Comparison of ENCODE assay signal across 15 cellular contexts in the genomic region with DNA sequence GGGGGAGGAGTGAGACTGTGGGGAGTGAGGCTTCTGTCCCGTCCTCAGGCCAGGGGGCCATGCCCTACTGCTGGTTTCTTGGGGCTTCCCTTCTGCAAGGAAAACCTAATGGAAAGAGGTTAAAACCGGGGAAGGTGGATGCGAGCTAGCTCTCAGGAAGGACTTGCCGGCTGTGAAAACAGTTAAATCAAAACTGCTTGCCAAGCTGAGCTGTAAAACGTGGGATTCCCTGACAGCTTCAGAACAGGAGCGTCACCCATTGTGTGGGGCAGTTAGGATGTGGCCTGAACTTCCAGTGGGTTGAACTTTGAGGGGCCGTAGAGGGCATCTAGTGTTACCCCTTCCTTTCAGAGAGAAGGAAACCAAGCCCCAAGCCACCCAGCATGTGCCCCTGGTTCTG. TPM values are rescaled to one million over a fixed set of nuclear protein-coding genes. Genes with fewer than 3 reads are reported as not detected.
DNase-seq lines count a peak whose midpoint lies in the region; ATAC-seq and TF ChIP-seq lines count a peak whose summit lies in the region.
"Had no signal": no experiment of that assay in that cellular context is flagged by ENCODE, and none has a peak within 500 bp of the region (broad histone marks: within the 10 kb centered on the region; RNA-seq: fewer than 3 reads in every experiment).

No MANE protein-coding gene starts in this region.

- H3K9me3 ChIP-seq in Caco-2 (no peaks in the 10 kb centered on the region), right lobe of liver (no peaks in the 10 kb centered on the region), spleen (no peaks in the 10 kb centered on the region), ovary (no peaks in the 10 kb centered on the region)
- H3K9me3 ChIP-seq: ascending aorta had no signal

- DNase-seq in Caco-2 (no peak), right lobe of liver (no peak), spleen (peak; percentile 37), ovary (no peak), NCI-H345 (lab: John Stamatoyannopoulos, UW) (no peak)
- DNase-seq: activated CD8-positive, alpha-beta memory T cell treated with anti-CD3 and anti-CD28 coated beads, Interleukin-2, amount 50 U/mL, for 48 hours; NCI-H1105; NCI-H526; stimulated activated CD4-positive, alpha-beta T cell treated with anti-CD3 and anti-CD28 coated beads, Interleukin-2, amount 100 ng/mL, for 24 hours; stimulated activated naive CD4-positive, alpha-beta T cell treated with Interleukin-2 at 50 U/mL for 16 hours had no signal

- H3K27me3 Mint-ChIP-seq in Caco-2 (ENCODE audit: insufficient read depth, unreplicated experiment), result no peaks in the 10 kb centered on the region
- no peaks in the 10 kb centered on the region for H3K27me3 Mint-ChIP-seq in activated T-helper 17 cell treated with anti-CD3 and anti-CD28 coated beads, Interleukin-2, amount 50 U/mL, for 72 hours
- H3K27me3 Mint-ChIP-seq: IgD-negative memory B cell had no signal

- TF ChIP-seq POLR2A in right lobe of liver (IDR thresholded peaks at IDR 0.05), result no peak
- no peak for TF ChIP-seq POLR2A in spleen (IDR thresholded peaks at IDR 0.05)
- no peak for TF ChIP-seq POLR2A in ovary (IDR thresholded peaks at IDR 0.05)

- H3K4me3 Mint-ChIP-seq in Caco-2 (ENCODE audit: unreplicated experiment), result no peak overlapping the region
- peak overlapping the region; percentile 56 for H3K4me3 Mint-ChIP-seq in activated T-helper 17 cell treated with anti-CD3 and anti-CD28 coated beads, Interleukin-2, amount 50 U/mL, for 72 hours
- H3K4me3 Mint-ChIP-seq: IgD-negative memory B cell had no signal

- no peaks in the 10 kb centered on the region for H3K9me3 Mint-ChIP-seq in Caco-2 (ENCODE audit: unreplicated experiment)
- no peaks in the 10 kb centered on the region for H3K9me3 Mint-ChIP-seq in activated T-helper 17 cell treated with anti-CD3 and anti-CD28 coated beads, Interleukin-2, amount 50 U/mL, for 72 hours
- H3K9me3 Mint-ChIP-seq: IgD-negative memory B cell had no signal

- H3K27me3 ChIP-seq in Caco-2 (replicated peaks; ENCODE audit: control insufficient read depth, insufficient read depth, low read length) (no peaks in the 10 kb centered on the region), right lobe of liver (no peaks in the 10 kb centered on the region), spleen (replicated peaks in 1 of 7) (no peaks in the 10 kb centered on the region), ovary (no peaks in the 10 kb centered on the region)
- H3K27me3 ChIP-seq: ascending aorta had no signal

- H3K27ac Mint-ChIP-seq in Caco-2 (ENCODE audit: unreplicated experiment), result peak overlapping the region; percentile 26
- H3K27ac Mint-ChIP-seq in activated T-helper 17 cell treated with anti-CD3 and anti-CD28 coated beads, Interleukin-2, amount 50 U/mL, for 72 hours, result peak overlapping the region; percentile 86

- TF ChIP-seq CTCF in Caco-2 (IDR thresholded peaks at IDR 0.05; ENCODE audit: insufficient read depth in 1 of 2, low read depth in 1 of 2, low read length in 1 of 2, severe bottlenecking in 1 of 2, unreplicated experiment in 1 of 2) (no peak), right lobe of liver (IDR thresholded peaks at IDR 0.05) (no peak), spleen (IDR thresholded peaks at IDR 0.05 in 8 of 11, conservative IDR thresholded peaks at IDR 0.05 in 3 of 11) (no peak), ovary (IDR thresholded peaks at IDR 0.05) (no peak)

- WGBS in right lobe of liver (ENCODE audit: insufficient coverage, low coverage, low lambda C conversion rate, missing lambda C conversion rate), result 49% methylated on average over 5 of the region's 7 CpGs
- 56 to 77% (median 63%) methylated on average over 7 of the region's 7 CpGs for WGBS in spleen, 5 donors
- 74 to 87% (median 86%) methylated on average over 7 of the region's 7 CpGs for WGBS in ovary, 3 donors

- POLR2A ChIA-PET in Caco-2 (lab: Charles Lee), result interaction anchor here (1.2 kb wide), 1 partner anchor 14 kb away, joined by 3 read pairs; no protein-coding TSS in a partner anchor

- ATAC-seq in activated T-helper 17 cell treated with anti-CD3 and anti-CD28 coated beads, Interleukin-2, amount 50 U/mL, for 72 hours (replicated peaks), result no peak
- ATAC-seq in right lobe of liver (peak in 3 of 4 donors; percentile 3 to 17 (median 5)), HG03442 (IDR thresholded peaks at IDR 0.05; ENCODE audit: unreplicated experiment) (no peak), GM19395 (IDR thresholded peaks at IDR 0.05; ENCODE audit: unreplicated experiment) (no peak)

- no peak for TF ChIP-seq EP300 in ovary (IDR thresholded peaks at IDR 0.05)

- CTCF ChIA-PET in Caco-2 (lab: Charles Lee), result interaction anchor here (1.1 kb wide), 1 partner anchor 13 kb away, joined by 4 read pairs; a partner anchor contains a TSS

- intact Hi-C loops in Caco-2 (cut with micrococcal nuclease; ENCODE audit: unreplicated experiment) (no loop called here), right lobe of liver (cut with DNase I) (no loop called here), spleen (cut with DNase I; ENCODE audit: low total_unique reads) (no loop called here), ovary (cut with DNase I) (no loop called here)

- H3K36me3 ChIP-seq in Caco-2 (ENCODE audit: control insufficient read depth, insufficient read depth, low read length) (no peaks in the 10 kb centered on the region), right lobe of liver (no peaks in the 10 kb centered on the region), spleen (no peaks in the 10 kb centered on the region), ovary (no peaks in the 10 kb centered on the region)
- H3K36me3 ChIP-seq: ascending aorta had no signal

- BruUV-seq in Caco-2 (replicated peaks; lab: Mats Ljungman, UMichigan), result no TSS peak

- H3K4me1 ChIP-seq in Caco-2 (peaks cover 36% of the 10 kb centered on the region), right lobe of liver (no peaks in the 10 kb centered on the region), spleen (peaks cover 42 to 99% (median 84%) of the 10 kb centered on the region in 6 donors), ovary (ENCODE audit: insufficient read depth) (no peaks in the 10 kb centered on the region)
- H3K4me1 ChIP-seq: ascending aorta had no signal

- peaks cover 5% of the 10 kb centered on the region for H3K36me3 Mint-ChIP-seq in Caco-2 (ENCODE audit: insufficient read depth, unreplicated experiment)
- H3K36me3 Mint-ChIP-seq in activated T-helper 17 cell treated with anti-CD3 and anti-CD28 coated beads, Interleukin-2, amount 50 U/mL, for 72 hours (ENCODE audit: low read depth), result no peaks in the 10 kb centered on the region
- H3K36me3 Mint-ChIP-seq: IgD-negative memory B cell had no signal

- no peak overlapping the region for H3K4me3 ChIP-seq in Caco-2 (ENCODE audit: low read depth, low read length)
- no peak overlapping the region for H3K4me3 ChIP-seq in right lobe of liver
- no peak overlapping the region for H3K4me3 ChIP-seq in spleen
- no peak overlapping the region for H3K4me3 ChIP-seq in ovary
- H3K4me3 ChIP-seq: ascending aorta had no signal

- peaks cover 19% of the 10 kb centered on the region for H3K4me1 Mint-ChIP-seq in Caco-2 (ENCODE audit: low read depth, unreplicated experiment)
- H3K4me1 Mint-ChIP-seq in activated T-helper 17 cell treated with anti-CD3 and anti-CD28 coated beads, Interleukin-2, amount 50 U/mL, for 72 hours, result peaks cover 33% of the 10 kb centered on the region

- H3K27ac ChIP-seq in right lobe of liver (peak overlapping the region in 2 of 3 donors; percentile 8 to 10), spleen (peak overlapping the region; percentile 36 to 85 (median 69)), ovary (no peak overlapping the region)

RNA-seq across cellular contexts. Expression of a gene that starts 13.1 kb away (rescaled TPM):
- 86.5 and 89.0 TPM in 2 replicates for total RNA-seq in Caco-2 (2022)
- 10 to 100 TPM in 1 of 2 donors, 1 to 10 TPM in 1; 4.9 to 12.7 TPM for total RNA-seq in activated T-helper 17 cell treated with anti-CD3 and anti-CD28 coated beads, Interleukin-2, amount 50 U/mL, for 72 hours
- total RNA-seq in right lobe of liver, result 1 to 10 TPM; 2.3 to 8.3 (median 3.3) TPM
- 10 to 100 TPM; 23.8 to 68.4 (median 50.0) TPM for total RNA-seq in spleen
- polyA plus RNA-seq in spleen, result 10 to 100 TPM; 13.5 to 28.2 (median 14.5) TPM
- total RNA-seq in ovary, result 10 to 100 TPM in 3 of 7 donors, 1 to 10 TPM in 4; 2.8 to 13.7 (median 5.6) TPM
- 10 to 100 TPM in 1 of 2 donors, 1 to 10 TPM in 1; 5.1 to 13.7 TPM for polyA plus RNA-seq in ovary
- polyA plus RNA-seq: IgD-negative memory B cell had no signal

RNA-seq across cellular contexts. Expression of a gene that starts 47.7 kb away (rescaled TPM):
- total RNA-seq in Caco-2 (2022) (0.57 and 0.60 TPM in 2 replicates), right lobe of liver (under 1 TPM in 3 of 6 experiments, not detected in 3; 0.16 to 0.22 (median 0.16) TPM), spleen (under 1 TPM in 3 of 7 donors, not detected in 4; 0.25 to 0.52 (median 0.34) TPM), ovary (1 to 10 TPM; 1.0 to 6.2 (median 2.2) TPM)
- total RNA-seq in activated T-helper 17 cell treated with anti-CD3 and anti-CD28 coated beads, Interleukin-2, amount 50 U/mL, for 72 hours, result not detected
- polyA plus RNA-seq in spleen (under 1 TPM; 0.15 to 0.36 (median 0.26) TPM), ovary (1 to 10 TPM; 1.4 to 2.5 TPM)
- total RNA-seq: ascending aorta had no signal

Comparison
In these comparisons a context has a peak if more than half of its experiments do, and no peak if none do; other contexts are left out.
1. ATAC-seq: peak in right lobe of liver (3 of 4); none in activated T-helper 17 cell treated with anti-CD3 and anti-CD28 coated beads, Interleukin-2, amount 50 U/mL, for 72 hours (single experiment), HG03442 (single experiment) and GM19395 (single experiment).
2. H3K27ac ChIP-seq: peak in right lobe of liver (2 of 3) and spleen (8 of 8); none in ovary (0 of 2).